In genomic region chr3:73503781-73504180, GRCh38 we compare ENCODE assay signal across 12 cellular contexts.
DNase-seq lines count a peak whose midpoint lies in the region; ATAC-seq and TF ChIP-seq lines count a peak whose summit lies in the region.
"Had no signal": no experiment of that assay in that cellular context is flagged by ENCODE, and none has a peak within 500 bp of the region (broad histone marks: within the 10 kb centered on the region; RNA-seq: fewer than 3 reads in every experiment).

No MANE protein-coding gene starts in this region.

- no peak for DNase-seq in HFFc6
- DNase-seq in prostate gland (ENCODE audit: low spot score), result no peak
- no peak for DNase-seq in H9
- DNase-seq in middle frontal gyrus (ENCODE audit: extremely low spot score, low spot score), result no peak
- no peak for DNase-seq in activated CD4-positive, alpha-beta memory T cell treated with anti-CD3 and anti-CD28 coated beads for 36 hours
- no peak for DNase-seq in GM19238 (ENCODE audit: insufficient read length, low spot score)
- DNase-seq: activated T-cell treated with anti-CD3 and anti-CD28 coated beads, Interleukin-2, amount 50 U/mL, for 72 hours; GF-D8; NCI-H187 treated with DMSO at 0.1 percent for 48 hours; T-helper 1 cell had no signal

- no peaks in the 10 kb centered on the region for H3K79me2 ChIP-seq in H9 (ENCODE audit: insufficient read depth, low read length)

- TF ChIP-seq CTCF in HFFc6 (IDR thresholded peaks at IDR 0.05), result no peak
- TF ChIP-seq CTCF in WI38 (IDR thresholded peaks at IDR 0.05; ENCODE audit: low read depth, low read length), result no peak
- no peak for TF ChIP-seq CTCF in prostate gland (IDR thresholded peaks at IDR 0.05)
- no peak for TF ChIP-seq CTCF in H9 (conservative IDR thresholded peaks at IDR 0.05)

- intact Hi-C loops in prostate gland (cut with DNase I), result no loop called here
- intact Hi-C loops in activated CD4-positive, alpha-beta memory T cell treated with anti-CD3 and anti-CD28 coated beads for 36 hours (cut with micrococcal nuclease), result no loop called here

- H3K79me1 ChIP-seq in H9 (ENCODE audit: insufficient read depth, low read depth, low read length, poor library complexity, severe bottlenecking), result no peaks in the 10 kb centered on the region

- no peak overlapping the region for H3K4me2 ChIP-seq in H9 (ENCODE audit: insufficient read depth, insufficient read length, low read length)

- POLR2A ChIA-PET in activated CD4-positive, alpha-beta memory T cell treated with anti-CD3 and anti-CD28 coated beads for 36 hours (lab: Charles Lee), result no interaction called here

- H3K36me3 Mint-ChIP-seq in HFFc6 (ENCODE audit: low read depth), result no peaks in the 10 kb centered on the region
- no peaks in the 10 kb centered on the region for H3K36me3 Mint-ChIP-seq in H9 (ENCODE audit: insufficient read depth in 1 of 3, low read depth in 3 of 3)
- no peaks in the 10 kb centered on the region for H3K36me3 Mint-ChIP-seq in activated CD4-positive, alpha-beta memory T cell treated with anti-CD3 and anti-CD28 coated beads for 36 hours

- no peak overlapping the region for H2AFZ ChIP-seq in H9 (ENCODE audit: low read length)

- peak; percentile 44 for ATAC-seq in GM18870 (IDR thresholded peaks at IDR 0.05; ENCODE audit: unreplicated experiment)
- ATAC-seq: activated T-cell treated with anti-CD3 and anti-CD28 coated beads, Interleukin-2, amount 50 U/mL, for 72 hours had no signal

- H2BK5ac ChIP-seq in H9 (ENCODE audit: insufficient read length, low read length), result no peak overlapping the region

- H2BK15ac ChIP-seq in H9 (ENCODE audit: low read depth, low read length), result no peak overlapping the region

- no peak overlapping the region for H4K91ac ChIP-seq in H9 (ENCODE audit: insufficient read length, low read depth, low read length)

- H3K27me3 ChIP-seq in prostate gland (replicated peaks; ENCODE audit: insufficient read depth), result no peaks in the 10 kb centered on the region
- H3K27me3 ChIP-seq in H9 (ENCODE audit: insufficient read depth, low read length), result no peaks in the 10 kb centered on the region

- H2BK12ac ChIP-seq in H9 (ENCODE audit: insufficient read length, low read depth, low read length), result no peak overlapping the region

- no peak overlapping the region for H3K18ac ChIP-seq in H9 (ENCODE audit: insufficient read length, low read depth, low read length)

- H3K23ac ChIP-seq in H9 (ENCODE audit: insufficient read length, low read depth, low read length), result no peak overlapping the region

- H3K4me1 Mint-ChIP-seq in HFFc6 (ENCODE audit: low read depth) (peaks cover 60% of the 10 kb centered on the region), H9 (peaks cover 18 to 25% of the 10 kb centered on the region in 2 experiments)
- H3K4me1 Mint-ChIP-seq in activated CD4-positive, alpha-beta memory T cell treated with anti-CD3 and anti-CD28 coated beads for 36 hours (ENCODE audit: low read depth), result no peaks in the 10 kb centered on the region

- H3K27me3 Mint-ChIP-seq in HFFc6 (ENCODE audit: insufficient read depth), result no peaks in the 10 kb centered on the region; the same call in 1 of the 2 replicates
- H3K27me3 Mint-ChIP-seq in H9 (ENCODE audit: low read depth), result no peaks in the 10 kb centered on the region; the same call in 1 of the 2 replicates
- H3K27me3 Mint-ChIP-seq in activated CD4-positive, alpha-beta memory T cell treated with anti-CD3 and anti-CD28 coated beads for 36 hours, result peaks cover 4% of the 10 kb centered on the region

- no peaks in the 10 kb centered on the region for H3K23me2 ChIP-seq in H9 (ENCODE audit: insufficient read length, low read depth, low read length, poor library complexity, severe bottlenecking)

- no peak for TF ChIP-seq POLR2A in prostate gland (IDR thresholded peaks at IDR 0.05)

- H3K56ac ChIP-seq in H9 (ENCODE audit: insufficient read length, low read depth, low read length), result no peak overlapping the region

- no peak overlapping the region for H2BK20ac ChIP-seq in H9 (ENCODE audit: low read depth, low read length, poor library complexity, severe bottlenecking)

- no peak overlapping the region for H2AK5ac ChIP-seq in H9 (ENCODE audit: insufficient read length, low read length)

- H3K36me3 ChIP-seq in prostate gland, result no peaks in the 10 kb centered on the region

- H3K4me3 ChIP-seq in WI38 (ENCODE audit: low read depth, low read length), result peak overlapping the region; percentile 49
- H3K4me3 ChIP-seq in prostate gland, result no peak overlapping the region

- H3K9me3 ChIP-seq in prostate gland (no peaks in the 10 kb centered on the region), H9 (ENCODE audit: control insufficient read depth, low read depth, low read length) (no peaks in the 10 kb centered on the region)

- peak overlapping the region; percentile 81 for H3K4me3 Mint-ChIP-seq in HFFc6
- no peak overlapping the region for H3K4me3 Mint-ChIP-seq in H9
- no peak overlapping the region for H3K4me3 Mint-ChIP-seq in activated CD4-positive, alpha-beta memory T cell treated with anti-CD3 and anti-CD28 coated beads for 36 hours
- H3K4me3 Mint-ChIP-seq: activated T-cell treated with anti-CD3 and anti-CD28 coated beads, Interleukin-2, amount 50 U/mL, for 72 hours had no signal

- no peaks in the 10 kb centered on the region for H4K20me1 ChIP-seq in H9 (ENCODE audit: control insufficient read depth, insufficient read depth, insufficient read length)

- H4K5ac ChIP-seq in H9 (ENCODE audit: insufficient read length, low read depth, low read length), result no peak overlapping the region

- H4K8ac ChIP-seq in H9 (replicated peaks; ENCODE audit: insufficient read length, low read depth, low read length), result no peak overlapping the region

- no peak overlapping the region for H3K4ac ChIP-seq in H9 (ENCODE audit: low read depth, low read length)

- no peak overlapping the region for H3K14ac ChIP-seq in H9 (ENCODE audit: insufficient read depth, low read length)

- H2BK120ac ChIP-seq in H9 (ENCODE audit: low read depth, low read length, poor library complexity, severe bottlenecking), result no peak overlapping the region

- CTCF ChIA-PET in activated CD4-positive, alpha-beta memory T cell treated with anti-CD3 and anti-CD28 coated beads for 36 hours (lab: Charles Lee), result interaction anchor here (0.7 to 5.5 kb wide), 3 partner anchors 9 to 403 kb away, joined by 3 to 44 read pairs (median 4); no protein-coding TSS in a partner anchor

- H3K9me3 Mint-ChIP-seq in HFFc6, result no peaks in the 10 kb centered on the region
- H3K9me3 Mint-ChIP-seq in H9, result no peaks in the 10 kb centered on the region
- no peaks in the 10 kb centered on the region for H3K9me3 Mint-ChIP-seq in activated CD4-positive, alpha-beta memory T cell treated with anti-CD3 and anti-CD28 coated beads for 36 hours
- H3K9me3 Mint-ChIP-seq: activated T-cell treated with anti-CD3 and anti-CD28 coated beads, Interleukin-2, amount 50 U/mL, for 72 hours had no signal

- WGBS in prostate gland, result 12% methylated on average over 4 of the region's 4 CpGs
- WGBS in H9 (ENCODE audit: extremely low coverage, insufficient read length, low lambda C conversion rate), result no CpG with 5 or more reads among the region's 4 CpGs

- H3K27ac Mint-ChIP-seq in HFFc6 (peak overlapping the region; percentile 79), H9 (no peak overlapping the region)
- H3K27ac Mint-ChIP-seq in activated CD4-positive, alpha-beta memory T cell treated with anti-CD3 and anti-CD28 coated beads for 36 hours, result no peak overlapping the region
- H3K27ac Mint-ChIP-seq: activated T-cell treated with anti-CD3 and anti-CD28 coated beads, Interleukin-2, amount 50 U/mL, for 72 hours had no signal

- H3T11ph ChIP-seq in H9 (ENCODE audit: low read length), result no peak overlapping the region

- no peak overlapping the region for H3K9ac ChIP-seq in H9 (ENCODE audit: extremely low read depth, insufficient read length, low read length)

- H3K27ac ChIP-seq in prostate gland (peak overlapping the region; percentile 66), H9 (ENCODE audit: insufficient read length, low read depth, low read length) (no peak overlapping the region)

- H3K4me1 ChIP-seq in prostate gland (replicated peaks), result peaks cover 17% of the 10 kb centered on the region
- H3K4me1 ChIP-seq in H9 (ENCODE audit: insufficient read depth, low read length), result no peaks in the 10 kb centered on the region; the same call in 1 of the 2 replicates
